9 cellular contexts compared by ENCODE assay signal in the genomic region with DNA sequence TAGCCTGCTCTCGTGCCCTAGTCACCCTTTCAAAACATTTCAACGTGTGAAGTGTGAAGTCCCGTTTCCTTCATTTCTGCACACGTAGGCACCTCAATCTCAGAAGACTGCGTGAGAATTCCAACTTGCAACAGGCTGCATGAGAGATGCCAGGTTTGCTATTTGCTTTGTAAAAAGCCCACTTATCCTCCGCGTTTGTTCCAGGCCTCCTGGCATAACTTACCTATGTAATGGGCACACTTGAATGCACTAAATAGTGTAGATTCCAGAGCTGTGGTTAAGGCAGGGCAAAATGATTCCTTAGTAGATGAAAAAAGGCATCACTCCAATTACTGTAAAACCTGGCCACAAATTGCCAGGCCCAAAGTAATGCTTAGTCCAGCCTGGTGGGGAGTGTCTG.
"Had no signal": no experiment of that assay in that cellular context is flagged by ENCODE, and none has a peak within 500 bp of the region (broad histone marks: within the 10 kb centered on the region; RNA-seq: fewer than 3 reads in every experiment).

No MANE protein-coding gene starts in this region.

- H3K4me3 Mint-ChIP-seq: HFFc6 had no signal

- H3K4me3 ChIP-seq: GM23248, HAP-1, K562 had no signal

- ATAC-seq: HCT116, K562 had no signal

- H3K9me3 Mint-ChIP-seq: HFFc6 had no signal

- H3K27ac Mint-ChIP-seq: HFFc6 had no signal

- H3K27ac ChIP-seq: GM23248, HL-60 had no signal

- H3K9ac ChIP-seq: GM23248 had no signal

- H3K36me3 ChIP-seq: HAP-1 had no signal

- H3K4me1 ChIP-seq: HAP-1 had no signal

- DNase-seq: GM23248, GOT3, H7, HFFc6, IMR-90 had no signal

- H3K9me3 ChIP-seq: HAP-1 had no signal
